In the genomic region with DNA sequence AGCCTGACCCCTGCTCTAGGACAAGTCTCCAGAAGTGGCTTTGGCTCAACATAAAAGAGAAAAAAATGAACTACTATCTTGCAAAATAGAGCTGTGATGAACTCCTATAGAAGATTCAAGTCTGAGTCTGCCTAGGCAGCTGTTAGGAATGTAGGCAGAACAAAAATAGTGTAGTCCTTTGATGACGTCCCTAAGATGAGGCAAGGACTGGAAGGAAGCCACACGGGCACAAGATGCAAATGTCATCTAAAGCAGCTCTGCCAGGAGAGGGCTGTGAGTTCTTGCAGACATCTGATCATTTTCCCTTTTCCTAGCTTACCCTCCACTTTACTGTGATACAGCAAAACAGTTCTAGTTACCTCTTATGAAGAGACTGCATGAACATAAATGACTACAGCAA, we compare ENCODE assay signal across 21 cellular contexts. TPM values are rescaled to one million over a fixed set of nuclear protein-coding genes. Genes with fewer than 3 reads are reported as not detected.
DNase-seq lines count a peak whose midpoint lies in the region; ATAC-seq and TF ChIP-seq lines count a peak whose summit lies in the region.
"Had no signal": no experiment of that assay in that cellular context is flagged by ENCODE, and none has a peak within 500 bp of the region (broad histone marks: within the 10 kb centered on the region; RNA-seq: fewer than 3 reads in every experiment).

No MANE protein-coding gene starts in this region.

- no peak overlapping the region for H3K4me3 ChIP-seq in right atrium auricular region
- no peak overlapping the region for H3K4me3 ChIP-seq in fibroblast of mammary gland (ENCODE audit: control insufficient read depth, low read depth, low read length)
- H3K4me3 ChIP-seq: pancreas, SK-N-MC, spleen, testis had no signal

- ATAC-seq in Right ventricle myocardium inferior: peak; percentile 82
- ATAC-seq: activated CD8-positive, alpha-beta memory T cell treated with anti-CD3 and anti-CD28 coated beads, Interleukin-2, amount 10 ng/mL, durations not matched to agents 7 days and 5 days; effector memory CD8-positive, alpha-beta T cell; pancreas had no signal

- TF ChIP-seq CTCF in right atrium auricular region (IDR thresholded peaks at IDR 0.05) (no peak), fibroblast of mammary gland (conservative IDR thresholded peaks at IDR 0.05; ENCODE audit: control insufficient read depth, insufficient read depth, low read depth, low read length) (no peak)

- no peak overlapping the region for H3K27ac ChIP-seq in right atrium auricular region
- H3K27ac ChIP-seq: 22Rv1, pancreas, SK-N-MC, spleen, testis had no signal

- intact Hi-C loops in Right ventricle myocardium inferior (cut with DNase I): no loop called here

- H3K27me3 ChIP-seq in right atrium auricular region: no peaks in the 10 kb centered on the region
- H3K27me3 ChIP-seq: pancreas, spleen, testis had no signal

- H3K36me3 ChIP-seq in right atrium auricular region: peaks cover 29% of the 10 kb centered on the region

- no peaks in the 10 kb centered on the region for H3K4me1 ChIP-seq in right atrium auricular region
- H3K4me1 ChIP-seq: spleen, testis had no signal

- H3K9me3 ChIP-seq in right atrium auricular region: no peaks in the 10 kb centered on the region
- H3K9me3 ChIP-seq: pancreas, spleen, testis had no signal

- DNase-seq in Right ventricle myocardium inferior (ENCODE audit: missing footprints): no peak
- no peak for DNase-seq in right atrium auricular region (ENCODE audit: low spot score)
- peak; percentile 11 for DNase-seq in fibroblast of mammary gland (ENCODE audit: low read depth)
- peak; percentile 55 for DNase-seq in middle frontal gyrus (ENCODE audit: extremely low spot score, low spot score)
- DNase-seq in retina: no peak
- DNase-seq in COR-L47 (lab: John Stamatoyannopoulos, UW): no peak
- no peak for DNase-seq in NCI-H1930 (lab: John Stamatoyannopoulos, UW)
- no peak for DNase-seq in activated gamma-delta T cell (lab: John Stamatoyannopoulos, UW)
- DNase-seq: activated CD8-positive, alpha-beta memory T cell treated with anti-CD3 and anti-CD28 coated beads, Interleukin-2, amount 10 ng/mL, durations not matched to agents 7 days and 5 days; amniotic stem cell; C1 segment of cervical spinal cord; DMS 273 treated with DMSO at 0.1 percent for 48 hours; effector memory CD8-positive, alpha-beta T cell; GF-D8; NCI-H146; NCI-H82; pancreas; spleen; testis had no signal

RNA-seq across cellular contexts. Expression of a gene that starts 20.5 kb away (rescaled TPM):
- total RNA-seq in Right ventricle myocardium inferior (6.7 TPM), right atrium auricular region (10 to 100 TPM; 11.8 to 13.4 TPM)

Comparison
In these comparisons a context has a peak if more than half of its experiments do, and no peak if none do; other contexts are left out.
1. DNase-seq: peak in fibroblast of mammary gland (single experiment) and middle frontal gyrus (single experiment); none in Right ventricle myocardium inferior (single experiment), right atrium auricular region (single experiment), retina (single experiment), COR-L47 (single experiment), NCI-H1930 (0 of 2) and activated gamma-delta T cell (single experiment).